1 cellular context compared by ENCODE assay signal in the genomic region with DNA sequence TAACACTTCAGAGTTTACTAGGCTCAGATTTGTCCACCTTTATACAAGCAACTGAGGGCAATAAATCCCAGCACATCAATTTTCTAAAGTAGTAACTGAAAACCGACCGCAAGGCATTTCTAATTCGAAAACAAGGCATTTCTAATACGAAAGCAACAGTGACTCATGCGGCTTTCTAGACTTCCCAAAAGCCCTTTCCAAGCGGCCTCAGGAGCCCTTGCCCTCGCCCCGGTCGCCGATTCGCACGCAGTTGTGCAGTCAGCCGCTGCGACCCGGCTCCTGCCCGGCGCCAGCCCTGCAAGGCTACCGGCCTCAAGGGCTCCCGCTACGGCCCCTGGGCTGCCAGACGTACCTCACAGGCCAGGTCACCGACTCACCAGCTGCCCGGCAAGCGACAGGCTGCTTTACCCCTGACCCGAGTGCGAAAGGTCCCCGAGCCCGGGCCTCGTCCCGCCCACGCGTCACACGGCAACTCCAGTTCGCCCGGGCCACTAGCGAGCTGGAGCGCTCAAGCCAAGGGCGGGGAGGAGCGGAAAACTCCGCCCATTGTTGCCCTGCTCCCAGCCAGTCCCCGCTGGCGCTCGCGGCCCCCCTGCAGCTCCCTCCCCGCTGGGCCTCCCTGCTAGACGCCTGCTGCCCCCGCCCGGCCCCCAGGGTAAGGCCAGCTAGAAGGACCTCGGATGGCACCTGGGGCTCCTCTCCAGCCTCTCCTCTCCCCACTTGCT.
A peak's percentile ranks its signal among the peaks of the same experiment; 100 is the strongest.
TF ChIP-seq lines count a peak whose summit lies in the region.

No MANE protein-coding gene starts in this region.

TF ChIP-seq in H1, 55 proteins besides CTCF, POLR2A, EP300 and RAD21:
- TF ChIP-seq RNF2 (IDR thresholded peaks at IDR 0.05; ENCODE audit: borderline replicate concordance, low read depth, low read length, missing control alignments, poor library complexity, severe bottlenecking) (no peak), SUZ12 (IDR thresholded peaks at IDR 0.05; ENCODE audit: low read length) (no peak), KDM4A (IDR thresholded peaks at IDR 0.05; ENCODE audit: low read depth, low read length, severe bottlenecking) (peak; percentile 85), FOSL1 (IDR thresholded peaks at IDR 0.05; ENCODE audit: insufficient read depth, low read depth, low read length) (no peak), JUN (IDR thresholded peaks at IDR 0.05; ENCODE audit: low read depth, low read length) (no peak), EGR1 (IDR thresholded peaks at IDR 0.05; ENCODE audit: borderline replicate concordance, low read depth, low read length) (peak; percentile 88), TAF1 (IDR thresholded peaks at IDR 0.05; ENCODE audit: low read depth, low read length) (peak; percentile 57; the same call in 1 of the 2 replicates), TBP (IDR thresholded peaks at IDR 0.05; ENCODE audit: low read depth, low read length) (peak; percentile 76; the same call in 1 of the 2 replicates), ZNF274 (IDR thresholded peaks at IDR 0.05; ENCODE audit: borderline replicate concordance, extremely low read depth, low read length) (no peak), CREB1 (IDR thresholded peaks at IDR 0.05) (peak; percentile 89), POLR2AphosphoS5 (IDR thresholded peaks at IDR 0.05; ENCODE audit: low read depth, low read length) (peak; percentile 37; the same call in 1 of the 2 replicates), EZH2 (IDR thresholded peaks at IDR 0.05; ENCODE audit: low read depth, low read length, severe bottlenecking) (no peak), RXRA (IDR thresholded peaks at IDR 0.05; ENCODE audit: insufficient read depth, low read depth, low read length) (0 out of 2 replicates have a peak, but pooled peaks have one; percentile 16), CBX8 (IDR thresholded peaks at IDR 0.05; ENCODE audit: borderline replicate concordance, low read depth, low read length) (no peak), CHD1 (IDR thresholded peaks at IDR 0.05; ENCODE audit: low read depth, low read length) (no peak), NANOG (IDR thresholded peaks at IDR 0.05; ENCODE audit: insufficient read depth, low read depth, low read length, poor library complexity, severe bottlenecking) (no peak), RBBP5 (IDR thresholded peaks at IDR 0.05; ENCODE audit: borderline replicate concordance, low read depth, low read length) (peak; percentile 94), ASH2L (IDR thresholded peaks at IDR 0.05; ENCODE audit: low read length) (peak; percentile 85), SIN3A (conservative IDR thresholded peaks at IDR 0.05 in 1 of 2, IDR thresholded peaks at IDR 0.05 in 1 of 2; ENCODE audit: low read depth in 1 of 2, low read length in 2 of 2) (0 out of 4 replicates have a peak, but pooled peaks of 1 of the 2 experiments have one; percentile 29), PHF8 (conservative IDR thresholded peaks at IDR 0.05; ENCODE audit: low read depth, low read length) (peak; percentile 29; the same call in 1 of the 2 replicates), SRF (IDR thresholded peaks at IDR 0.05; ENCODE audit: low read depth, low read length) (no peak), HDAC2 (IDR thresholded peaks at IDR 0.05; ENCODE audit: borderline replicate concordance in 1 of 2, low read depth in 2 of 2, low read length in 2 of 2) (0 out of 4 replicates have a peak, but pooled peaks of 1 of the 2 experiments have one; percentile 34)
- TF ChIP-seq, protein P1, sequence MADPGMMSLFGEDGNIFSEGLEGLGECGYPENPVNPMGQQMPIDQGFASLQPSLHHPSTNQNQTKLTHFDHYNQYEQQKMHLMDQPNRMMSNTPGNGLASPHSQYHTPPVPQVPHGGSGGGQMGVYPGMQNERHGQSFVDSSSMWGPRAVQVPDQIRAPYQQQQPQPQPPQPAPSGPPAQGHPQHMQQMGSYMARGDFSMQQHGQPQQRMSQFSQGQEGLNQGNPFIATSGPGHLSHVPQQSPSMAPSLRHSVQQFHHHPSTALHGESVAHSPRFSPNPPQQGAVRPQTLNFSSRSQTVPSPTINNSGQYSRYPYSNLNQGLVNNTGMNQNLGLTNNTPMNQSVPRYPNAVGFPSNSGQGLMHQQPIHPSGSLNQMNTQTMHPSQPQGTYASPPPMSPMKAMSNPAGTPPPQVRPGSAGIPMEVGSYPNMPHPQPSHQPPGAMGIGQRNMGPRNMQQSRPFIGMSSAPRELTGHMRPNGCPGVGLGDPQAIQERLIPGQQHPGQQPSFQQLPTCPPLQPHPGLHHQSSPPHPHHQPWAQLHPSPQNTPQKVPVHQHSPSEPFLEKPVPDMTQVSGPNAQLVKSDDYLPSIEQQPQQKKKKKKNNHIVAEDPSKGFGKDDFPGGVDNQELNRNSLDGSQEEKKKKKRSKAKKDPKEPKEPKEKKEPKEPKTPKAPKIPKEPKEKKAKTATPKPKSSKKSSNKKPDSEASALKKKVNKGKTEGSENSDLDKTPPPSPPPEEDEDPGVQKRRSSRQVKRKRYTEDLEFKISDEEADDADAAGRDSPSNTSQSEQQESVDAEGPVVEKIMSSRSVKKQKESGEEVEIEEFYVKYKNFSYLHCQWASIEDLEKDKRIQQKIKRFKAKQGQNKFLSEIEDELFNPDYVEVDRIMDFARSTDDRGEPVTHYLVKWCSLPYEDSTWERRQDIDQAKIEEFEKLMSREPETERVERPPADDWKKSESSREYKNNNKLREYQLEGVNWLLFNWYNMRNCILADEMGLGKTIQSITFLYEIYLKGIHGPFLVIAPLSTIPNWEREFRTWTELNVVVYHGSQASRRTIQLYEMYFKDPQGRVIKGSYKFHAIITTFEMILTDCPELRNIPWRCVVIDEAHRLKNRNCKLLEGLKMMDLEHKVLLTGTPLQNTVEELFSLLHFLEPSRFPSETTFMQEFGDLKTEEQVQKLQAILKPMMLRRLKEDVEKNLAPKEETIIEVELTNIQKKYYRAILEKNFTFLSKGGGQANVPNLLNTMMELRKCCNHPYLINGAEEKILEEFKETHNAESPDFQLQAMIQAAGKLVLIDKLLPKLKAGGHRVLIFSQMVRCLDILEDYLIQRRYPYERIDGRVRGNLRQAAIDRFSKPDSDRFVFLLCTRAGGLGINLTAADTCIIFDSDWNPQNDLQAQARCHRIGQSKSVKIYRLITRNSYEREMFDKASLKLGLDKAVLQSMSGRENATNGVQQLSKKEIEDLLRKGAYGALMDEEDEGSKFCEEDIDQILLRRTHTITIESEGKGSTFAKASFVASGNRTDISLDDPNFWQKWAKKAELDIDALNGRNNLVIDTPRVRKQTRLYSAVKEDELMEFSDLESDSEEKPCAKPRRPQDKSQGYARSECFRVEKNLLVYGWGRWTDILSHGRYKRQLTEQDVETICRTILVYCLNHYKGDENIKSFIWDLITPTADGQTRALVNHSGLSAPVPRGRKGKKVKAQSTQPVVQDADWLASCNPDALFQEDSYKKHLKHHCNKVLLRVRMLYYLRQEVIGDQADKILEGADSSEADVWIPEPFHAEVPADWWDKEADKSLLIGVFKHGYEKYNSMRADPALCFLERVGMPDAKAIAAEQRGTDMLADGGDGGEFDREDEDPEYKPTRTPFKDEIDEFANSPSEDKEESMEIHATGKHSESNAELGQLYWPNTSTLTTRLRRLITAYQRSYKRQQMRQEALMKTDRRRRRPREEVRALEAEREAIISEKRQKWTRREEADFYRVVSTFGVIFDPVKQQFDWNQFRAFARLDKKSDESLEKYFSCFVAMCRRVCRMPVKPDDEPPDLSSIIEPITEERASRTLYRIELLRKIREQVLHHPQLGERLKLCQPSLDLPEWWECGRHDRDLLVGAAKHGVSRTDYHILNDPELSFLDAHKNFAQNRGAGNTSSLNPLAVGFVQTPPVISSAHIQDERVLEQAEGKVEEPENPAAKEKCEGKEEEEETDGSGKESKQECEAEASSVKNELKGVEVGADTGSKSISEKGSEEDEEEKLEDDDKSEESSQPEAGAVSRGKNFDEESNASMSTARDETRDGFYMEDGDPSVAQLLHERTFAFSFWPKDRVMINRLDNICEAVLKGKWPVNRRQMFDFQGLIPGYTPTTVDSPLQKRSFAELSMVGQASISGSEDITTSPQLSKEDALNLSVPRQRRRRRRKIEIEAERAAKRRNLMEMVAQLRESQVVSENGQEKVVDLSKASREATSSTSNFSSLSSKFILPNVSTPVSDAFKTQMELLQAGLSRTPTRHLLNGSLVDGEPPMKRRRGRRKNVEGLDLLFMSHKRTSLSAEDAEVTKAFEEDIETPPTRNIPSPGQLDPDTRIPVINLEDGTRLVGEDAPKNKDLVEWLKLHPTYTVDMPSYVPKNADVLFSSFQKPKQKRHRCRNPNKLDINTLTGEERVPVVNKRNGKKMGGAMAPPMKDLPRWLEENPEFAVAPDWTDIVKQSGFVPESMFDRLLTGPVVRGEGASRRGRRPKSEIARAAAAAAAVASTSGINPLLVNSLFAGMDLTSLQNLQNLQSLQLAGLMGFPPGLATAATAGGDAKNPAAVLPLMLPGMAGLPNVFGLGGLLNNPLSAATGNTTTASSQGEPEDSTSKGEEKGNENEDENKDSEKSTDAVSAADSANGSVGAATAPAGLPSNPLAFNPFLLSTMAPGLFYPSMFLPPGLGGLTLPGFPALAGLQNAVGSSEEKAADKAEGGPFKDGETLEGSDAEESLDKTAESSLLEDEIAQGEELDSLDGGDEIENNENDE (IDR thresholded peaks at IDR 0.05; ENCODE audit: insufficient replicate concordance, low read length), result no peak
- TF ChIP-seq, protein P2, sequence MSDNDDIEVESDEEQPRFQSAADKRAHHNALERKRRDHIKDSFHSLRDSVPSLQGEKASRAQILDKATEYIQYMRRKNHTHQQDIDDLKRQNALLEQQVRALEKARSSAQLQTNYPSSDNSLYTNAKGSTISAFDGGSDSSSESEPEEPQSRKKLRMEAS (IDR thresholded peaks at IDR 0.05), result no peak
- TF ChIP-seq, protein P3, sequence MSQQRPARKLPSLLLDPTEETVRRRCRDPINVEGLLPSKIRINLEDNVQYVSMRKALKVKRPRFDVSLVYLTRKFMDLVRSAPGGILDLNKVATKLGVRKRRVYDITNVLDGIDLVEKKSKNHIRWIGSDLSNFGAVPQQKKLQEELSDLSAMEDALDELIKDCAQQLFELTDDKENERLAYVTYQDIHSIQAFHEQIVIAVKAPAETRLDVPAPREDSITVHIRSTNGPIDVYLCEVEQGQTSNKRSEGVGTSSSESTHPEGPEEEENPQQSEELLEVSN (IDR thresholded peaks at IDR 0.05), result peak; percentile 45; the same call in 1 of the 2 replicates
